In the genomic region with DNA sequence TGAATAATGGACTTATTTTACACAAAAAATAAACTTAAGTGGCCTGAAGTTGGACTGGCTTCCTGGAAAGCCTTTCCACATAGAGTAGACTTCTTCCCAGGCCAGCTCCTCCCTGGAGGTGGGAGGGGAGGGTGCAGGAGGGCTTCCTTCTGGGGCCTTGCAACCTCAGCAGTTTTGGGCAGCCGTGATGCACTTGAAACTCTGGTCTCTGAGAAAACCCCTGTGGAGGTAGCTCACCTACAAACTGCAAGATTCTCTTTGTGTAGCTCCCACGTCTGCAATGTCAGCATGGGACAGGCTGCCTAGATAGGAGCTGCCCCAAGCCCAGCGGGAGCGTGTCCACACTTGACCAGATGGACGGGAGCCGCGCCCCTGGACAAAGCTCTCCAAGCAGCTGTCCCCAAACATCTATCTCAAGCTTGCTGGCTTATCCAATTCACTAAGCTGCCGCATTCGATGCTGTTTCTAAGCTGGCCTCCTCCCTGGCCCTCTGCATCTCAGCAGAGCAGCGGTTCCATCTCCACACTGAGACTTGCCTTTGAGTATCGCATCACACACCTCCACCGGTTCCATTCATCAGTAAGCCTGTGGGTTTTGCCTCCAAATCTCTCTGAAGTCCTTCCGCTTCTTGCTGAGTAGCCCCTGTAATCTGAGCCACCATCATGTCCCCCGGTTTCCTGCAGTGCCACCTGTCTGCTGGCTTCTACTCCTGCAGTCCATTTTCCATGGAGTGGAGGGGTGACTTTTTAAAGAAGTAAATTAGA, we compare ENCODE assay signal across 8 cellular contexts. TPM values are rescaled to one million over a fixed set of nuclear protein-coding genes. Genes with fewer than 3 reads are reported as not detected.
DNase-seq lines count a peak whose midpoint lies in the region; ATAC-seq and TF ChIP-seq lines count a peak whose summit lies in the region.

No MANE protein-coding gene starts in this region.

- H3K9me3 ChIP-seq in GM23248 (ENCODE audit: low read depth) (no peaks in the 10 kb centered on the region), OCI-LY1 (ENCODE audit: low read length) (no peaks in the 10 kb centered on the region), mammary epithelial cell (replicated peaks; ENCODE audit: insufficient read depth, low read length) (no peaks in the 10 kb centered on the region), lower lobe of right lung (no peaks in the 10 kb centered on the region), transverse colon (no peaks in the 10 kb centered on the region)

- 0 out of 2 replicates have a peak overlapping the region, but pooled peaks have one; percentile 26 for H3K27ac ChIP-seq in GM23248
- peak overlapping the region; percentile 63 for H3K27ac ChIP-seq in OCI-LY1 (ENCODE audit: low read depth, low read length, poor library complexity, severe bottlenecking)
- H3K27ac ChIP-seq in mammary epithelial cell (ENCODE audit: insufficient read depth, low read depth, low read length), result peak overlapping the region; percentile 75
- peak overlapping the region; percentile 66 for H3K27ac ChIP-seq in lower lobe of right lung
- peak overlapping the region; percentile 72 to 85 (median 75) for H3K27ac ChIP-seq in transverse colon

- dilution Hi-C loops in mammary epithelial cell (cut with HindIII; ENCODE audit: low sequenced_read_pairs), result no loop called here

- no peaks in the 10 kb centered on the region for H3K27me3 ChIP-seq in GM23248 (replicated peaks; ENCODE audit: insufficient read depth)
- H3K27me3 ChIP-seq in OCI-LY1 (ENCODE audit: insufficient read depth, low read length), result no peaks in the 10 kb centered on the region
- H3K27me3 ChIP-seq in mammary epithelial cell (ENCODE audit: insufficient read depth, low read length), result no peaks in the 10 kb centered on the region
- no peaks in the 10 kb centered on the region for H3K27me3 ChIP-seq in lower lobe of right lung (ENCODE audit: low read depth)
- no peaks in the 10 kb centered on the region for H3K27me3 ChIP-seq in transverse colon

- peak overlapping the region; percentile 57 for H3K4me3 ChIP-seq in GM23248
- peak overlapping the region; percentile 48 for H3K4me3 ChIP-seq in OCI-LY1 (ENCODE audit: low read depth, low read length, poor library complexity, severe bottlenecking)
- H3K4me3 ChIP-seq in mammary epithelial cell (replicated peaks in 1 of 3; ENCODE audit: insufficient read depth in 1 of 3, low read depth in 2 of 3, low read length in 3 of 3), result peak overlapping the region in 2 of 3 experiments; percentile 12 to 24
- peak overlapping the region; percentile 28 for H3K4me3 ChIP-seq in lower lobe of right lung
- H3K4me3 ChIP-seq in transverse colon, result no peak overlapping the region

- no peaks in the 10 kb centered on the region for H3K36me3 ChIP-seq in GM23248 (ENCODE audit: low read depth)
- no peaks in the 10 kb centered on the region for H3K36me3 ChIP-seq in OCI-LY1 (ENCODE audit: insufficient read depth, low read length)
- H3K36me3 ChIP-seq in mammary epithelial cell (ENCODE audit: insufficient read depth, low read length), result no peaks in the 10 kb centered on the region
- H3K36me3 ChIP-seq in lower lobe of right lung, result no peaks in the 10 kb centered on the region
- no peaks in the 10 kb centered on the region for H3K36me3 ChIP-seq in transverse colon

- ATAC-seq in lower lobe of right lung, result no peak

- DNase-seq in AG09319 (ENCODE audit: extremely low read depth, low read depth) (no peak), GM23248 (peak; percentile 45), mammary epithelial cell (no peak), lower lobe of right lung (no peak), transverse colon (no peak), globus pallidus (ENCODE audit: low spot score) (no peak)
- no peak for DNase-seq in activated CD8-positive, alpha-beta memory T cell treated with anti-CD3 and anti-CD28 coated beads, Interleukin-2, amount 50 U/mL, for 4 hours

- H3K4me1 ChIP-seq in GM23248 (ENCODE audit: insufficient read depth) (peaks cover 6% of the 10 kb centered on the region; the same call in 1 of the 2 replicates), OCI-LY1 (ENCODE audit: insufficient read depth, low read length, severe bottlenecking) (peaks cover 53% of the 10 kb centered on the region), mammary epithelial cell (ENCODE audit: insufficient read depth, low read length) (peaks cover 61% of the 10 kb centered on the region), lower lobe of right lung (peaks cover 60% of the 10 kb centered on the region), transverse colon (peaks cover 10 to 52% (median 39%) of the 10 kb centered on the region in 4 donors)

- H3F3A ChIP-seq in GM23248 (ENCODE audit: insufficient read depth) (no peaks in the 10 kb centered on the region), OCI-LY1 (ENCODE audit: insufficient read depth, low read length) (peaks cover 5% of the 10 kb centered on the region; the same call in 1 of the 2 replicates)

- in situ Hi-C loops in GM23248 (cut with MboI), result no loop called here
- in situ Hi-C loops in mammary epithelial cell (cut with MboI; ENCODE audit: low sequenced_read_pairs in 2 of 2), result no loop called here
- in situ Hi-C loops in transverse colon (cut with MboI; ENCODE audit: low pct_ligation_motif_present in 1 of 4, low pct_unique_long_range_greater_than_20kb in 1 of 4, low sequenced_read_pairs in 3 of 4), result no loop called here

- TF ChIP-seq POLR2A in transverse colon (IDR thresholded peaks at IDR 0.05), result no peak

- H3K9ac ChIP-seq in GM23248 (peak overlapping the region; percentile 61), OCI-LY1 (ENCODE audit: low read length) (peak overlapping the region; percentile 39), mammary epithelial cell (ENCODE audit: insufficient read depth, low read length) (peak overlapping the region; percentile 67)

- H2AFZ ChIP-seq in GM23248 (peak overlapping the region; percentile 97), OCI-LY1 (ENCODE audit: low read length) (no peak overlapping the region), mammary epithelial cell (ENCODE audit: low read depth, low read length) (peak overlapping the region; percentile 82)

- intact Hi-C loops in mammary epithelial cell (cut with micrococcal nuclease), result loop anchor here (1.0 to 2.0 kb wide), 3 partner anchors 34 to 52 kb away; no protein-coding TSS in a partner anchor
- intact Hi-C loops in lower lobe of right lung (cut with DNase I), result no loop called here
- intact Hi-C loops in transverse colon (cut with DNase I; ENCODE audit: low total_unique reads), result no loop called here

- no peak for TF ChIP-seq EP300 in transverse colon (IDR thresholded peaks at IDR 0.05; ENCODE audit: low read depth)

- H3K79me2 ChIP-seq in GM23248 (ENCODE audit: insufficient read depth) (peaks cover 30% of the 10 kb centered on the region), OCI-LY1 (ENCODE audit: insufficient read depth, low read length) (peaks cover 20% of the 10 kb centered on the region), mammary epithelial cell (ENCODE audit: insufficient read depth, low read length) (peaks cover 33% of the 10 kb centered on the region)

- H3K4me2 ChIP-seq in GM23248 (ENCODE audit: unreplicated experiment) (peak overlapping the region; percentile 81), OCI-LY1 (ENCODE audit: low read length) (peak overlapping the region; percentile 62), mammary epithelial cell (ENCODE audit: insufficient read depth, low read depth, low read length) (peak overlapping the region; percentile 81)

- CTCF ChIA-PET in mammary epithelial cell (lab: Charles Lee; ENCODE audit: low non-redundant PET), result interaction anchor here (0.6 kb wide), 1 partner anchor 612 kb away, joined by 7 read pairs; a partner anchor contains a TSS

- peak; percentile 30 for TF ChIP-seq CTCF in AG09319 (IDR thresholded peaks at IDR 0.05; ENCODE audit: low read depth, low read length)
- peak; percentile 59 for TF ChIP-seq CTCF in OCI-LY1 (IDR thresholded peaks at IDR 0.05; ENCODE audit: low read length)
- TF ChIP-seq CTCF in mammary epithelial cell (conservative IDR thresholded peaks at IDR 0.05 in 1 of 2, IDR thresholded peaks at IDR 0.05 in 1 of 2; ENCODE audit: extremely low read depth in 1 of 2, insufficient read depth in 1 of 2, low read depth in 1 of 2, low read length in 2 of 2), result peak; percentile 34 to 44
- TF ChIP-seq CTCF in lower lobe of right lung (IDR thresholded peaks at IDR 0.05), result peak; percentile 29
- TF ChIP-seq CTCF in transverse colon (IDR thresholded peaks at IDR 0.05), result peak in 3 of 5 experiments; percentile 11 to 26 (median 22)

- 76 to 82% methylated on average over 14 of the region's 14 CpGs for WGBS in GM23248 (ENCODE audit: low coverage in 1 of 2, low lambda C conversion rate in 2 of 2, missing lambda C conversion rate in 2 of 2), 2 experiments
- WGBS in mammary epithelial cell (ENCODE audit: low coverage, missing lambda C conversion rate), result 82% methylated on average over 13 of the region's 14 CpGs
- 64 to 76% methylated on average over 7 to 14 of the region's 14 CpGs for WGBS in transverse colon (ENCODE audit: low coverage in 1 of 2), 2 donors

- H4K20me1 ChIP-seq in GM23248 (ENCODE audit: insufficient read depth) (no peaks in the 10 kb centered on the region), OCI-LY1 (ENCODE audit: insufficient read depth, low read length) (no peaks in the 10 kb centered on the region), mammary epithelial cell (ENCODE audit: insufficient read depth, low read length) (no peaks in the 10 kb centered on the region)

- H3K9me2 ChIP-seq in GM23248 (ENCODE audit: insufficient read depth), result no peaks in the 10 kb centered on the region
- no peaks in the 10 kb centered on the region for H3K9me2 ChIP-seq in OCI-LY1 (ENCODE audit: low read depth, low read length)

- no TSS peak for BruUV-seq in mammary epithelial cell (replicated peaks; lab: Mats Ljungman, UMichigan)

RNA-seq across cellular contexts. Expression of a gene that starts 1.6 kb away (rescaled TPM):
- 11.3 and 12.6 TPM in 2 replicates for total RNA-seq in GM23248 (2014; rRNA removed; shearing (Covaris generic))
- polyA plus RNA-seq in GM23248 (2016; fragmentation: Nextera tagmentation; extraction: Ambion mirVana) (9.9 and 11.2 TPM in 2 replicates), mammary epithelial cell (58.5 TPM)
- total RNA-seq in mammary epithelial cell (10 to 100 TPM; 28.3 to 54.8 TPM), lower lobe of right lung (52.7 TPM), transverse colon (10 to 100 TPM; 19.7 to 62.1 (median 26.6) TPM)
- 66.3 TPM for polyA minus RNA-seq in mammary epithelial cell

Comparison
In these comparisons a context has a peak if more than half of its experiments do, and no peak if none do; other contexts are left out.
1. H3K4me3 ChIP-seq: peak in GM23248 (single experiment), OCI-LY1 (single experiment), mammary epithelial cell (2 of 3) and lower lobe of right lung (single experiment); none in transverse colon (0 of 4).
2. Peak in every context shown above with its lines, with median percentiles within 50 percentile points of each other: CTCF ChIP-seq, H3K27ac ChIP-seq, H3K4me2 ChIP-seq and H3K9ac ChIP-seq.